ENCODE assay signal across 8 cellular contexts in genomic region chr15:74539521-74539920, GRCh38. TPM values are rescaled to one million over a fixed set of nuclear protein-coding genes. Genes with fewer than 3 reads are reported as not detected.
DNase-seq lines count a peak whose midpoint lies in the region; ATAC-seq, FAIRE-seq and TF ChIP-seq lines count a peak whose summit lies in the region.
"Not testable (repeated sequence)": the region's sequence is repeated elsewhere in the genome, so short reads cannot be mapped to it uniquely, and the experiment has no call there.

No MANE protein-coding gene starts in this region.

- peaks cover 23% of the 10 kb centered on the region for H3K4me1 Mint-ChIP-seq in GM23338
- peaks cover 34% of the 10 kb centered on the region for H3K4me1 Mint-ChIP-seq in T-helper 1 cell treated with Interleukin-12 subunit alpha and Interleukin-12 subunit beta and Interleukin-4 antibody, amounts not matched to agents 30 μg/mL and 1 μg/mL, for 36 hours (ENCODE audit: low read depth)
- peaks cover 42% of the 10 kb centered on the region for H3K4me1 Mint-ChIP-seq in activated T-cell treated with anti-CD3 and anti-CD28 coated beads, Interleukin-2, amount 50 U/mL, for 72 hours (ENCODE audit: low read depth)

- peaks cover 13% of the 10 kb centered on the region for H3K36me3 Mint-ChIP-seq in GM23338 (ENCODE audit: low read depth)
- peaks cover 12% of the 10 kb centered on the region for H3K36me3 Mint-ChIP-seq in T-helper 1 cell treated with Interleukin-12 subunit alpha and Interleukin-12 subunit beta and Interleukin-4 antibody, amounts not matched to agents 30 μg/mL and 1 μg/mL, for 36 hours (ENCODE audit: low read depth)
- H3K36me3 Mint-ChIP-seq in activated T-cell treated with anti-CD3 and anti-CD28 coated beads, Interleukin-2, amount 50 U/mL, for 72 hours (ENCODE audit: insufficient read depth in 2 of 2): peaks cover 7 to 12% of the 10 kb centered on the region in 2 donors

- TF ChIP-seq CTCF in GM23338 (conservative IDR thresholded peaks at IDR 0.05; ENCODE audit: low read depth in 2 of 2); mammary epithelial cell (conservative IDR thresholded peaks at IDR 0.05 in 1 of 2, IDR thresholded peaks at IDR 0.05 in 1 of 2; ENCODE audit: extremely low read depth in 1 of 2, insufficient read depth in 1 of 2, low read depth in 1 of 2, low read length in 2 of 2); HepG2 (CRISPR knock-in tag; IDR thresholded peaks at IDR 0.05): not testable (repeated sequence)

- H2BK120ac ChIP-seq in trophoblast cell (ENCODE audit: insufficient read depth, low read length, poor library complexity): not testable (repeated sequence)

- H3K27me3 Mint-ChIP-seq in GM23338 (ENCODE audit: insufficient read depth, low read depth, poor library complexity); T-helper 1 cell treated with Interleukin-12 subunit alpha and Interleukin-12 subunit beta and Interleukin-4 antibody, amounts not matched to agents 30 μg/mL and 1 μg/mL, for 36 hours (ENCODE audit: low read depth); activated T-cell treated with anti-CD3 and anti-CD28 coated beads, Interleukin-2, amount 50 U/mL, for 72 hours (ENCODE audit: low read depth): not testable (repeated sequence)

- H3K27me3 ChIP-seq in BLaER1: peaks cover 17% of the 10 kb centered on the region; the same call in 1 of the 2 replicates
- not testable (repeated sequence) for H3K27me3 ChIP-seq in GM23338 (ENCODE audit: insufficient read depth); MG63; mammary epithelial cell (ENCODE audit: insufficient read depth, low read length); HepG2 (ENCODE audit: control insufficient read depth in 1 of 2, insufficient read depth in 2 of 2, low read length in 2 of 2); trophoblast cell (ENCODE audit: insufficient read depth, low read length)

- CTCF ChIA-PET in mammary epithelial cell (lab: Charles Lee; ENCODE audit: low non-redundant PET); HepG2 (lab: Yijun Ruan, JAX; ENCODE audit: low intra/inter-chr PET ratio, low total read pairs): not testable (repeated sequence)

- not testable (repeated sequence) for H3K9me3 ChIP-seq in BLaER1; MG63; mammary epithelial cell (replicated peaks; ENCODE audit: insufficient read depth, low read length); HepG2 (ENCODE audit: low read length); trophoblast cell (ENCODE audit: insufficient read depth, low read depth, low read length)

- peak overlapping the region; percentile 92 for H3K4me3 ChIP-seq in BLaER1
- H3K4me3 ChIP-seq in GM23338: peak overlapping the region; percentile 99
- H3K4me3 ChIP-seq in MG63: peak overlapping the region; percentile 89
- not testable (repeated sequence) for H3K4me3 ChIP-seq in mammary epithelial cell (replicated peaks in 1 of 3; ENCODE audit: insufficient read depth in 1 of 3, low read depth in 2 of 3, low read length in 3 of 3); trophoblast cell (ENCODE audit: low read depth, low read length)
- peak overlapping the region; percentile 70 to 91 (median 76); a peak in 4 of 6 replicates for H3K4me3 ChIP-seq in HepG2 (replicated peaks in 1 of 3; ENCODE audit: insufficient read depth in 1 of 3, low read depth in 2 of 3, low read length in 3 of 3)

- peak overlapping the region; percentile 96 for H3K4me3 Mint-ChIP-seq in GM23338
- peak overlapping the region; percentile 79 for H3K4me3 Mint-ChIP-seq in T-helper 1 cell treated with Interleukin-12 subunit alpha and Interleukin-12 subunit beta and Interleukin-4 antibody, amounts not matched to agents 30 μg/mL and 1 μg/mL, for 36 hours
- peak overlapping the region; percentile 75 to 79 for H3K4me3 Mint-ChIP-seq in activated T-cell treated with anti-CD3 and anti-CD28 coated beads, Interleukin-2, amount 50 U/mL, for 72 hours

- BruUV-seq in mammary epithelial cell (replicated peaks; lab: Mats Ljungman, UMichigan); HepG2 (replicated peaks; lab: Mats Ljungman, UMichigan): not testable (repeated sequence)

- not testable (repeated sequence) for FAIRE-seq in HepG2 (lab: Jason Lieb, UNC)

- dilution Hi-C loops in mammary epithelial cell (cut with HindIII; ENCODE audit: low sequenced_read_pairs): not testable (repeated sequence)

- peak overlapping the region; percentile 25 for H4K91ac ChIP-seq in trophoblast cell (ENCODE audit: low read depth, low read length)

- H2BK12ac ChIP-seq in trophoblast cell (ENCODE audit: low read length): not testable (repeated sequence)

- H2BK5ac ChIP-seq in trophoblast cell (ENCODE audit: low read depth, low read length, poor library complexity): not testable (repeated sequence)

- not testable (repeated sequence) for TF ChIP-seq EP300 in HepG2 (IDR thresholded peaks at IDR 0.05; ENCODE audit: low read depth in 2 of 2, low read length in 2 of 2); HepG2 (CRISPR knock-in tag; IDR thresholded peaks at IDR 0.05; ENCODE audit: borderline replicate concordance)

- DNase-seq in GM23338 (ENCODE audit: low spot score); MG63; activated T-cell treated with anti-CD3 and anti-CD28 coated beads, Interleukin-2, amount 50 U/mL, for 72 hours; mammary epithelial cell; HepG2 (ENCODE audit: low spot score); trophoblast cell: not testable (repeated sequence)

- peaks cover 33% of the 10 kb centered on the region for H3K4me1 ChIP-seq in BLaER1
- H3K4me1 ChIP-seq in GM23338 (ENCODE audit: insufficient read depth): peaks cover 24% of the 10 kb centered on the region
- peaks cover 40% of the 10 kb centered on the region for H3K4me1 ChIP-seq in mammary epithelial cell (ENCODE audit: insufficient read depth, low read length)
- H3K4me1 ChIP-seq in HepG2 (ENCODE audit: insufficient read depth, low read length): peaks cover 28% of the 10 kb centered on the region
- H3K4me1 ChIP-seq in trophoblast cell (ENCODE audit: control insufficient read depth in 1 of 2, insufficient read depth in 2 of 2, low read length in 2 of 2): peaks cover 4 to 13% of the 10 kb centered on the region in 2 experiments

- H3K4ac ChIP-seq in trophoblast cell (ENCODE audit: low read depth, low read length): not testable (repeated sequence)

- H3K4me2 ChIP-seq in BLaER1: peak overlapping the region; percentile 90
- peak overlapping the region; percentile 100; the same call in 1 of the 2 replicates for H3K4me2 ChIP-seq in GM23338
- peak overlapping the region; percentile 76 for H3K4me2 ChIP-seq in mammary epithelial cell (ENCODE audit: insufficient read depth, low read depth, low read length)
- H3K4me2 ChIP-seq in HepG2 (ENCODE audit: low read depth, low read length): peak overlapping the region; percentile 83
- not testable (repeated sequence) for H3K4me2 ChIP-seq in trophoblast cell (ENCODE audit: low read length)

- not testable (repeated sequence) for H3K14ac ChIP-seq in trophoblast cell (ENCODE audit: low read length)

- TF ChIP-seq RAD21 in HepG2 (CRISPR knock-in tag; IDR thresholded peaks at IDR 0.05): not testable (repeated sequence)

- POLR2A ChIA-PET in HepG2 (lab: Yijun Ruan, JAX): not testable (repeated sequence)

- TF ChIP-seq POLR2A in HepG2 (IDR thresholded peaks at IDR 0.05; ENCODE audit: insufficient read depth in 1 of 2, low read depth in 2 of 2, low read length in 2 of 2): not testable (repeated sequence)

- peak overlapping the region; percentile 86 for H3K9ac ChIP-seq in BLaER1
- not testable (repeated sequence) for H3K9ac ChIP-seq in mammary epithelial cell (ENCODE audit: insufficient read depth, low read length); HepG2 (ENCODE audit: insufficient read depth, low read depth, low read length); trophoblast cell (ENCODE audit: low read length)

- not testable (repeated sequence) for H3K23ac ChIP-seq in trophoblast cell (ENCODE audit: low read length)

- H4K8ac ChIP-seq in trophoblast cell (ENCODE audit: low read depth, low read length): not testable (repeated sequence)

- H3K79me2 ChIP-seq in GM23338 (replicated peaks; ENCODE audit: insufficient read depth) (peaks cover 53% of the 10 kb centered on the region), mammary epithelial cell (ENCODE audit: insufficient read depth, low read length) (peaks cover 38% of the 10 kb centered on the region), HepG2 (ENCODE audit: insufficient read depth, low read length) (peaks cover 12% of the 10 kb centered on the region), trophoblast cell (ENCODE audit: control insufficient read depth, insufficient read depth, low read length, poor library complexity) (peaks cover 16% of the 10 kb centered on the region)

- H3K36me3 ChIP-seq in BLaER1; GM23338 (ENCODE audit: insufficient read depth); MG63; mammary epithelial cell (ENCODE audit: insufficient read depth, low read length); HepG2 (replicated peaks in 1 of 2; ENCODE audit: control insufficient read depth in 1 of 2, insufficient read depth in 2 of 2, low read length in 2 of 2); trophoblast cell (ENCODE audit: control insufficient read depth in 1 of 2, insufficient read depth in 2 of 2, low read length in 2 of 2): not testable (repeated sequence)

- 97% methylated on average over 12 of the region's 12 CpGs for WGBS in mammary epithelial cell (ENCODE audit: low coverage, missing lambda C conversion rate)
- 88% methylated on average over 12 of the region's 12 CpGs for WGBS in HepG2 (ENCODE audit: low lambda C conversion rate)
- WGBS in trophoblast cell (ENCODE audit: extremely low coverage, insufficient coverage, insufficient read length): no CpG with 5 or more reads among the region's 12 CpGs

- H4K12ac ChIP-seq in trophoblast cell (ENCODE audit: low read depth, low read length): not testable (repeated sequence)

- not testable (repeated sequence) for H3K9me3 Mint-ChIP-seq in GM23338; T-helper 1 cell treated with Interleukin-12 subunit alpha and Interleukin-12 subunit beta and Interleukin-4 antibody, amounts not matched to agents 30 μg/mL and 1 μg/mL, for 36 hours; activated T-cell treated with anti-CD3 and anti-CD28 coated beads, Interleukin-2, amount 50 U/mL, for 72 hours

- H3K18ac ChIP-seq in trophoblast cell (ENCODE audit: low read length): not testable (repeated sequence)

- peak overlapping the region; percentile 89; the same call in 1 of the 2 replicates for H3K27ac Mint-ChIP-seq in GM23338
- H3K27ac Mint-ChIP-seq in T-helper 1 cell treated with Interleukin-12 subunit alpha and Interleukin-12 subunit beta and Interleukin-4 antibody, amounts not matched to agents 30 μg/mL and 1 μg/mL, for 36 hours: peak overlapping the region; percentile 82
- H3K27ac Mint-ChIP-seq in activated T-cell treated with anti-CD3 and anti-CD28 coated beads, Interleukin-2, amount 50 U/mL, for 72 hours: peak overlapping the region; percentile 87

- H2AFZ ChIP-seq in GM23338; mammary epithelial cell (ENCODE audit: low read depth, low read length); HepG2 (ENCODE audit: low read length); trophoblast cell (ENCODE audit: insufficient read depth, low read length, poor library complexity): not testable (repeated sequence)

- H4K20me1 ChIP-seq in BLaER1: peaks cover 31% of the 10 kb centered on the region
- H4K20me1 ChIP-seq in GM23338 (replicated peaks; ENCODE audit: insufficient read depth); mammary epithelial cell (ENCODE audit: insufficient read depth, low read length); HepG2 (ENCODE audit: insufficient read depth, low read length): not testable (repeated sequence)

- not testable (repeated sequence) for H3F3A ChIP-seq in GM23338 (replicated peaks; ENCODE audit: low read depth)

- ATAC-seq in GM23338; activated T-cell treated with anti-CD3 and anti-CD28 coated beads, Interleukin-2, amount 50 U/mL, for 72 hours (replicated peaks in 1 of 2); HepG2: not testable (repeated sequence)

- H2AK5ac ChIP-seq in trophoblast cell (ENCODE audit: low read length): not testable (repeated sequence)

- H3K9me2 ChIP-seq in GM23338 (ENCODE audit: insufficient read depth): not testable (repeated sequence)

- in situ Hi-C loops in mammary epithelial cell (cut with MboI; ENCODE audit: low sequenced_read_pairs in 2 of 2); HepG2 (cut with HindIII; ENCODE audit: extremely low pct_ligation_motif_present, low pct_unique_long_range_greater_than_20kb): not testable (repeated sequence)

- H3K79me1 ChIP-seq in trophoblast cell (ENCODE audit: low read length): not testable (repeated sequence)

- H3K27ac ChIP-seq in BLaER1; HepG2 (ENCODE audit: extremely low read length, insufficient read depth, low read length); trophoblast cell (ENCODE audit: low read depth, low read length): not testable (repeated sequence)
- H3K27ac ChIP-seq in GM23338 (ENCODE audit: low read depth): peak overlapping the region; percentile 98; the same call in 1 of the 2 replicates
- H3K27ac ChIP-seq in mammary epithelial cell (ENCODE audit: insufficient read depth, low read depth, low read length): peak overlapping the region; percentile 90

- intact Hi-C loops in mammary epithelial cell (cut with micrococcal nuclease); HepG2 (cut with micrococcal nuclease; ENCODE audit: unreplicated experiment): not testable (repeated sequence)

RNA-seq across cellular contexts. Expression of gene ARID3B, which starts 1.5 kb away (rescaled TPM):
- 114 and 147 TPM in 2 replicates for total RNA-seq in GM23338 (2014; rRNA removed; shearing (Covaris generic))
- polyA plus RNA-seq in GM23338 (2016; fragmentation: Nextera tagmentation; extraction: Ambion mirVana): 65.5 and 72.8 TPM in 2 replicates
- total RNA-seq in MG63 (2014; rRNA removed; shearing (Covaris generic); ENCODE audit: low replicate concordance): 0.10 and 1.3 TPM in 2 replicates
- total RNA-seq in activated T-cell treated with anti-CD3 and anti-CD28 coated beads, Interleukin-2, amount 50 U/mL, for 72 hours: 10 to 100 TPM; 47.6 to 53.8 TPM
- 10 to 100 TPM in 1 of 2 donors, 1 to 10 TPM in 1; 7.0 to 12.8 TPM for total RNA-seq in mammary epithelial cell
- 4.2 TPM for polyA plus RNA-seq in mammary epithelial cell
- polyA minus RNA-seq in mammary epithelial cell: 6.1 TPM
- 5.3 and 7.0 TPM in 2 replicates for total RNA-seq in HepG2 (2016; rRNA removed; fragmentation: Illumina TruSeq; extraction: Trizol)
- 1.7 and 2.5 TPM in 2 replicates for total RNA-seq in HepG2 (2016; cell fraction: cytosol; rRNA removed; fragmentation: Illumina TruSeq; extraction: Trizol; ENCODE audit: low read depth)
- 6.0 and 6.5 TPM in 2 replicates for total RNA-seq in HepG2 (2016; cell fraction: insoluble cytoplasmic fraction; rRNA removed; fragmentation: Illumina TruSeq; extraction: Trizol)
- total RNA-seq in HepG2 (2016; cell fraction: membrane; rRNA removed; fragmentation: Illumina TruSeq; extraction: Trizol): 7.6 and 7.9 TPM in 2 replicates
- total RNA-seq in HepG2 (2016; cell fraction: nucleus; rRNA removed; fragmentation: Illumina TruSeq; extraction: Trizol): 4.8 and 7.4 TPM in 2 replicates
- polyA plus RNA-seq in HepG2 (2011; rRNA removed): 12.8 and 14.9 TPM in 2 replicates
- 9.2 and 10.8 TPM in 2 replicates for polyA plus RNA-seq in HepG2 (2011; cell fraction: cytosol; rRNA removed)
- 15.3 and 17.1 TPM in 2 replicates for polyA plus RNA-seq in HepG2 (2011; cell fraction: nucleus; rRNA removed)
- polyA plus RNA-seq in HepG2 (2012): 9.5 and 11.5 TPM in 2 replicates
- 2.9 TPM in 2 replicates for polyA plus RNA-seq in HepG2 (2016; cell fraction: cytosol; fragmentation: Illumina TruSeq; extraction: Trizol; ENCODE audit: low read depth)
- polyA plus RNA-seq in HepG2 (2016; cell fraction: insoluble cytoplasmic fraction; fragmentation: Illumina TruSeq; extraction: Trizol; ENCODE audit: low read depth): 9.5 and 11.4 TPM in 2 replicates
- 8.3 and 9.3 TPM in 2 replicates for polyA plus RNA-seq in HepG2 (2016; cell fraction: membrane; fragmentation: Illumina TruSeq; extraction: Trizol; ENCODE audit: low read depth)
- polyA plus RNA-seq in HepG2 (2016; cell fraction: nucleus; fragmentation: Illumina TruSeq; extraction: Trizol; ENCODE audit: insufficient read depth, low read depth): 13.5 and 14.3 TPM in 2 replicates
- polyA minus RNA-seq in HepG2 (2011; rRNA and poly(A)+ RNA removed; ENCODE audit: low replicate concordance): 8.2 and 20.2 TPM in 2 replicates
- 11.2 and 12.2 TPM in 2 replicates for polyA minus RNA-seq in HepG2 (2011; cell fraction: cytosol; rRNA and poly(A)+ RNA removed)
- polyA minus RNA-seq in HepG2 (2011; cell fraction: nucleus; rRNA and poly(A)+ RNA removed): 10.7 and 11.1 TPM in 2 replicates
- polyA plus RNA-seq in trophoblast cell (2013): 92.5 and 95.1 TPM in 2 replicates
